In genomic region chr9:124078641-124079040, GRCh38 we compare ENCODE assay signal across 1 cellular context.
TF ChIP-seq lines count a peak whose summit lies in the region.

No MANE protein-coding gene starts in this region.

TF ChIP-seq in HepG2, 621 proteins besides CTCF, POLR2A, EP300 and RAD21 (continued from another document and continues in another):
- TF ChIP-seq ARID3A (IDR thresholded peaks at IDR 0.05; ENCODE audit: low read depth, low read length), result no peak
- TF ChIP-seq ZHX1 (CRISPR knock-in tag; IDR thresholded peaks at IDR 0.05; ENCODE audit: low read depth), result no peak
- TF ChIP-seq ZNF251 (CRISPR knock-in tag; IDR thresholded peaks at IDR 0.05), result no peak
- TF ChIP-seq SMYD3 (CRISPR knock-in tag; IDR thresholded peaks at IDR 0.05), result no peak
- no peak for TF ChIP-seq ZNF607 (CRISPR knock-in tag; IDR thresholded peaks at IDR 0.05; ENCODE audit: borderline replicate concordance)
- TF ChIP-seq ZNF878 (CRISPR knock-in tag; IDR thresholded peaks at IDR 0.05), result no peak
- TF ChIP-seq ZC3H13 (CRISPR knock-in tag; IDR thresholded peaks at IDR 0.05), result no peak
- TF ChIP-seq NR2F6 (IDR thresholded peaks at IDR 0.05), result no peak
- no peak for TF ChIP-seq NR2F6 (CRISPR knock-in tag; IDR thresholded peaks at IDR 0.05)
- peak; percentile 70; the same call in 1 of the 2 replicates for TF ChIP-seq FOSL1 (CRISPR knock-in tag; IDR thresholded peaks at IDR 0.05; ENCODE audit: borderline replicate concordance)
- no peak for TF ChIP-seq ERF (CRISPR knock-in tag; IDR thresholded peaks at IDR 0.05)
- no peak for TF ChIP-seq MBNL3 (CRISPR knock-in tag; conservative IDR thresholded peaks at IDR 0.05)
- TF ChIP-seq ZHX2 (IDR thresholded peaks at IDR 0.05; ENCODE audit: low read depth), result no peak
- no peak for TF ChIP-seq ZHX2 (CRISPR knock-in tag; IDR thresholded peaks at IDR 0.05; ENCODE audit: borderline replicate concordance)
- TF ChIP-seq ZNF784 (CRISPR knock-in tag; IDR thresholded peaks at IDR 0.05; ENCODE audit: borderline replicate concordance), result no peak
- no peak for TF ChIP-seq ZNF12 (CRISPR knock-in tag; IDR thresholded peaks at IDR 0.05)
- peak; percentile 37; the same call in 1 of the 2 replicates for TF ChIP-seq ARID5B (CRISPR knock-in tag; IDR thresholded peaks at IDR 0.05)
- no peak for TF ChIP-seq FOXP1 (IDR thresholded peaks at IDR 0.05)
- TF ChIP-seq FOXP1 (CRISPR knock-in tag; IDR thresholded peaks at IDR 0.05), result 0 out of 2 replicates have a peak, but pooled peaks have one; percentile 24
- TF ChIP-seq SUZ12 (IDR thresholded peaks at IDR 0.05; ENCODE audit: low read depth, low read length), result no peak
- TF ChIP-seq ZNF609 (CRISPR knock-in tag; IDR thresholded peaks at IDR 0.05; ENCODE audit: borderline replicate concordance), result no peak
- no peak for TF ChIP-seq HOXA7 (CRISPR knock-in tag; IDR thresholded peaks at IDR 0.05)
- TF ChIP-seq ZNF441 (CRISPR knock-in tag; IDR thresholded peaks at IDR 0.05; ENCODE audit: borderline replicate concordance), result no peak
- no peak for TF ChIP-seq ZNF773 (CRISPR knock-in tag; IDR thresholded peaks at IDR 0.05; ENCODE audit: borderline replicate concordance)
- TF ChIP-seq ZNF557 (CRISPR knock-in tag; IDR thresholded peaks at IDR 0.05), result no peak
- TF ChIP-seq DRAP1 (CRISPR knock-in tag; IDR thresholded peaks at IDR 0.05), result no peak
- no peak for TF ChIP-seq ZNF121 (CRISPR knock-in tag; IDR thresholded peaks at IDR 0.05)
- TF ChIP-seq GTF3A (CRISPR knock-in tag; conservative IDR thresholded peaks at IDR 0.05), result no peak
- no peak; the same call in 1 of the 2 replicates for TF ChIP-seq ETV5 (CRISPR knock-in tag; IDR thresholded peaks at IDR 0.05; ENCODE audit: borderline replicate concordance)
- TF ChIP-seq TERF1 (CRISPR knock-in tag; IDR thresholded peaks at IDR 0.05), result no peak
- 0 out of 2 replicates have a peak, but pooled peaks have one; percentile 11 for TF ChIP-seq RARA (CRISPR knock-in tag; IDR thresholded peaks at IDR 0.05)
- no peak for TF ChIP-seq DBP (CRISPR knock-in tag; IDR thresholded peaks at IDR 0.05; ENCODE audit: not compliant biosample characterization)
- no peak for TF ChIP-seq IRX3 (CRISPR knock-in tag; IDR thresholded peaks at IDR 0.05; ENCODE audit: borderline replicate concordance, low read depth)
- TF ChIP-seq ASH2L (IDR thresholded peaks at IDR 0.05; ENCODE audit: insufficient read length, low read depth, low read length), result no peak
- no peak for TF ChIP-seq ZFP82 (CRISPR knock-in tag; IDR thresholded peaks at IDR 0.05; ENCODE audit: borderline replicate concordance)
- no peak for TF ChIP-seq TOE1 (CRISPR knock-in tag; IDR thresholded peaks at IDR 0.05)
- no peak for TF ChIP-seq GATAD1 (CRISPR knock-in tag; IDR thresholded peaks at IDR 0.05)
- no peak for TF ChIP-seq ISL2 (CRISPR knock-in tag; IDR thresholded peaks at IDR 0.05)
- TF ChIP-seq LCORL (IDR thresholded peaks at IDR 0.05), result no peak
- peak; percentile 81 for TF ChIP-seq LCORL (CRISPR knock-in tag; IDR thresholded peaks at IDR 0.05)
